In the genomic region with DNA sequence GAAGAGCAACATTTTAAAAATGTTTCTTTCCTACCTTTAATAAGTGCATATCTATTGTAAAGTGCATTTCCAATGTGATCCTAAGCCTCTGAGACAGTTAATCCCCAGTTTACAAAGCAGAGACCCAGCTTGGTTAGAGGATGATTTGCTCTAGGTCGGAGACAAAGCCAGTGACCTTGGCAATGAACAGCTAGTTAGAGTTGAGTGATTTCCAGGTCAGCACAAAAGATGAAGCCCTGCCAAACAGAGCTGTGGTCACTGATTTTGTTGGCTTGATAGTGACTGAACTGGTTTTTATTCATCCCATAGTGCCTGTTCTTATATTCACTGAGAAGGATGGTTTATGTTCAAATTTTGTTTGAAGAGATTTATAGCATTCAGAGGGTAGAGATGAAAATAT, we compare ENCODE assay signal across 14 cellular contexts.
"Had no signal": no experiment of that assay in that cellular context is flagged by ENCODE, and none has a peak within 500 bp of the region (broad histone marks: within the 10 kb centered on the region; RNA-seq: fewer than 3 reads in every experiment).

No MANE protein-coding gene starts in this region.

- DNase-seq: activated CD4-positive, alpha-beta memory T cell treated with anti-CD3 and anti-CD28 coated beads for 36 hours; activated CD8-positive, alpha-beta memory T cell treated with anti-CD3 and anti-CD28 coated beads, Interleukin-2, amount 10 ng/mL, durations not matched to agents 7 days and 5 days; activated naive CD4-positive, alpha-beta T cell treated with anti-CD3 and anti-CD28 coated beads, Interleukin-2, amount 10 ng/mL, durations not matched to agents 7 days and 5 days; activated T-cell treated with anti-CD3 and anti-CD28 coated beads, Interleukin-2, amount 50 U/mL, for 1 hour; endodermal cell; erythroblast; left colon; naive B cell; pancreas; stimulated activated CD4-positive, alpha-beta T cell treated with anti-CD3 and anti-CD28 coated beads, Interleukin-4, amount 100 ng/mL, for 1 hour; stimulated activated naive CD4-positive, alpha-beta T cell; transverse colon had no signal

- H3K4me3 ChIP-seq: ascending aorta, gastroesophageal sphincter, pancreas, transverse colon had no signal

- ATAC-seq: activated CD8-positive, alpha-beta memory T cell treated with anti-CD3 and anti-CD28 coated beads, Interleukin-2, amount 10 ng/mL, durations not matched to agents 7 days and 5 days; gastroesophageal sphincter; left colon had no signal
